Comparison of ENCODE assay signal across 1 cellular context in the genomic region with DNA sequence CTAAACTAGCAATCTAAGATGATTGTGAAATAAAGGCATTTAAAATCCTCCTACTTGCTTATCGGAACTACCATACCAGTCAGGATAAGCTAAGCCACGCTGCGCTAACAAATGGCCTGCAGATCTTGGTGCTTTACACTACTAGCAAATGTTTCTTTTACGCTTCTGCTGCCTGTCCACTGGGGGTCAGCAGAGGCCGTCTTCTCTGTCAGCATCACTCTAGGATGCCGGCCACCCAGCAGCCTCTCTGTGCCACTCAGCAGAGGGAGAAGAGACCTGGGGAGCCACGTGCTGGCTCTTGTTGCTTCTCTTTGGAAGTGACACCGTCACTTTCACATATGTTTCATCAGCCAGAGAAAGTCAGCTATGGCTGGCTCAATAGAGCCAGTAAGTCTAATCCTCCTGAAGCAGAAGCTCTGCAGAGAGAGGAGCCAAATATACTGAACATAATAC.
TF ChIP-seq lines count a peak whose summit lies in the region.

No MANE protein-coding gene starts in this region.

TF ChIP-seq in HCT116, 20 proteins besides CTCF, POLR2A, EP300 and RAD21 (continued from another document):
- no peak for TF ChIP-seq ZFX (IDR thresholded peaks at IDR 0.05)
- no peak for TF ChIP-seq SRF (IDR thresholded peaks at IDR 0.05; ENCODE audit: low read depth)
- 0 out of 2 replicates have a peak, but pooled peaks have one; percentile 7 for TF ChIP-seq SP1 (IDR thresholded peaks at IDR 0.05; ENCODE audit: low read depth)
- TF ChIP-seq JUND (IDR thresholded peaks at IDR 0.05): no peak
- TF ChIP-seq, protein P1, sequence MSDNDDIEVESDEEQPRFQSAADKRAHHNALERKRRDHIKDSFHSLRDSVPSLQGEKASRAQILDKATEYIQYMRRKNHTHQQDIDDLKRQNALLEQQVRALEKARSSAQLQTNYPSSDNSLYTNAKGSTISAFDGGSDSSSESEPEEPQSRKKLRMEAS (IDR thresholded peaks at IDR 0.05): peak; percentile 95
- peak; percentile 95 for TF ChIP-seq CBX3 (IDR thresholded peaks at IDR 0.05; ENCODE audit: low read depth)
- TF ChIP-seq EGR1 (IDR thresholded peaks at IDR 0.05; ENCODE audit: low read depth): no peak
- TF ChIP-seq POLR2AphosphoS5 (IDR thresholded peaks at IDR 0.05; ENCODE audit: low read depth, low read length): no peak; the same call in 1 of the 2 replicates
- peak; percentile 14 for TF ChIP-seq YY1 (IDR thresholded peaks at IDR 0.05; ENCODE audit: extremely low read depth, insufficient replicate concordance, low read depth, low read length)
- TF ChIP-seq, protein P2, sequence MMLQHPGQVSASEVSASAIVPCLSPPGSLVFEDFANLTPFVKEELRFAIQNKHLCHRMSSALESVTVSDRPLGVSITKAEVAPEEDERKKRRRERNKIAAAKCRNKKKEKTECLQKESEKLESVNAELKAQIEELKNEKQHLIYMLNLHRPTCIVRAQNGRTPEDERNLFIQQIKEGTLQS (IDR thresholded peaks at IDR 0.05): no peak
- no peak; the same call in 1 of the 2 replicates for TF ChIP-seq FOSL1 (IDR thresholded peaks at IDR 0.05; ENCODE audit: low read depth)
- TF ChIP-seq EZH2 (IDR thresholded peaks at IDR 0.05): no peak
- TF ChIP-seq CEBPB (IDR thresholded peaks at IDR 0.05; ENCODE audit: low read depth): peak; percentile 70
- TF ChIP-seq SIN3A (IDR thresholded peaks at IDR 0.05; ENCODE audit: low read depth): no peak
- TF ChIP-seq ELF1 (IDR thresholded peaks at IDR 0.05; ENCODE audit: borderline replicate concordance, low read depth): no peak
- no peak for TF ChIP-seq TCF7L2 (IDR thresholded peaks at IDR 0.05; ENCODE audit: borderline replicate concordance, extremely low read depth, insufficient read depth, insufficient read length)
